Comparison of ENCODE assay signal across 9 cellular contexts in genomic region chr19:55406091-55406868, GRCh38. TPM values are rescaled to one million over a fixed set of nuclear protein-coding genes. Genes with fewer than 3 reads are reported as not detected.
DNase-seq lines count a peak whose midpoint lies in the region; ATAC-seq and TF ChIP-seq lines count a peak whose summit lies in the region.
"Had no signal": no experiment of that assay in that cellular context is flagged by ENCODE, and none has a peak within 500 bp of the region (broad histone marks: within the 10 kb centered on the region; RNA-seq: fewer than 3 reads in every experiment).

No MANE protein-coding gene starts in this region.

- H3K4me2 ChIP-seq in HCT116 (ENCODE audit: low read length), result peak overlapping the region; percentile 83

- TF ChIP-seq RAD21 in HCT116 (IDR thresholded peaks at IDR 0.05; ENCODE audit: low read depth), result no peak

- H3K4me3 Mint-ChIP-seq in T-helper 17 cell, result peak overlapping the region; percentile 88

- H3K27ac ChIP-seq in HCT116 (ENCODE audit: low read depth, low read length) (peak overlapping the region; percentile 95), skin epidermis (peak overlapping the region in 9 of 21 experiments; percentile 92 to 100 (median 98))

- peaks cover 54% of the 10 kb centered on the region for H3K79me2 ChIP-seq in HCT116 (ENCODE audit: insufficient read depth, low read length)

- POLR2A ChIA-PET in HCT116 (lab: Charles Lee), result interaction anchor here (1.1 to 1.9 kb wide), 5 partner anchors 9 to 198 kb away, joined by 3 to 13 read pairs (median 5); partner anchors contain the start of genes HSPBP1, KMT5C and TMEM238

- no peak for TF ChIP-seq CTCF in HCT116 (IDR thresholded peaks at IDR 0.05 in 2 of 3, conservative IDR thresholded peaks at IDR 0.05 in 1 of 3; ENCODE audit: borderline replicate concordance in 1 of 3, insufficient read depth in 1 of 3, low read depth in 2 of 3, low read length in 2 of 3)
- TF ChIP-seq CTCF in fibroblast of villous mesenchyme (IDR thresholded peaks at IDR 0.05; ENCODE audit: insufficient read depth, low read depth, low read length), result no peak

- H3K27ac Mint-ChIP-seq in T-helper 17 cell, result peak overlapping the region; percentile 95

- peaks cover 7% of the 10 kb centered on the region for H3K36me3 Mint-ChIP-seq in T-helper 17 cell (ENCODE audit: low read depth)

- peak overlapping the region; percentile 99 for H3K9ac ChIP-seq in HCT116 (ENCODE audit: low read length)

- no peaks in the 10 kb centered on the region for H3K9me3 ChIP-seq in HCT116 (ENCODE audit: control insufficient read depth in 1 of 2, insufficient read depth in 1 of 2, low read depth in 1 of 2, low read length in 2 of 2)
- H3K9me3 ChIP-seq in T-helper 17 cell (ENCODE audit: control insufficient read depth, low read length, poor library complexity, severe bottlenecking), result no peaks in the 10 kb centered on the region

- RAD21 ChIA-PET in HCT116 (lab: Charles Lee; ENCODE audit: low non-redundant PET in 1 of 2, low total read pairs in 2 of 2, uncharacterized antibody in 2 of 2, unreplicated experiment in 2 of 2), result no interaction called here

- H3K4me3 ChIP-seq in HCT116 (replicated peaks in 1 of 2; ENCODE audit: low read depth in 1 of 2, low read length in 2 of 2) (peak overlapping the region; percentile 81 to 93), fibroblast of villous mesenchyme (ENCODE audit: low read depth, low read length) (peak overlapping the region; percentile 82), skin epidermis (peak overlapping the region; percentile 68 to 99 (median 79))

- no peaks in the 10 kb centered on the region for H3K9me2 ChIP-seq in HCT116 (ENCODE audit: insufficient read depth)

- TSS peak; percentile 66 for BruUV-seq in HCT116 (replicated peaks; lab: Mats Ljungman, UMichigan)

- peaks cover 23% of the 10 kb centered on the region for H3K4me1 Mint-ChIP-seq in T-helper 17 cell

- H2AFZ ChIP-seq in HCT116 (ENCODE audit: low read depth, low read length, poor library complexity, severe bottlenecking), result no peak overlapping the region

- peaks cover 12 to 27% of the 10 kb centered on the region in 2 experiments for H3K4me1 ChIP-seq in HCT116 (ENCODE audit: control insufficient read depth in 1 of 2, insufficient read depth in 2 of 2, low read length in 2 of 2)

- H3K27me3 ChIP-seq in HCT116 (ENCODE audit: insufficient read depth, low read length), result no peaks in the 10 kb centered on the region

- H3K27me3 Mint-ChIP-seq in T-helper 17 cell, result no peaks in the 10 kb centered on the region

- TF ChIP-seq POLR2A in HCT116 (IDR thresholded peaks at IDR 0.05; ENCODE audit: borderline replicate concordance, extremely low read depth, insufficient read depth, insufficient read length), result no peak

- DNase-seq in HCT116 (ENCODE audit: low read depth, low spot score) (no peak), T-helper 17 cell (no peak), fibroblast of villous mesenchyme (ENCODE audit: low read depth) (no peak), HPDE6-E6E7 (ENCODE audit: extremely low spot score) (no peak)

- ATAC-seq in HCT116 (no peak), T-helper 17 cell (no peak), HG02623 (IDR thresholded peaks at IDR 0.05; ENCODE audit: unreplicated experiment) (no peak), GM19023 (IDR thresholded peaks at IDR 0.05; ENCODE audit: unreplicated experiment) (no peak)

- peaks cover 37 to 48% of the 10 kb centered on the region in 2 experiments for H3K36me3 ChIP-seq in HCT116 (ENCODE audit: control insufficient read depth in 1 of 2, insufficient read depth in 2 of 2, low read length in 2 of 2)

- intact Hi-C loops in HCT116 (cut with micrococcal nuclease), result no loop called here

- peaks cover 17% of the 10 kb centered on the region; the same call in 1 of the 2 replicates for H4K20me1 ChIP-seq in HCT116 (ENCODE audit: insufficient read depth)

- CTCF ChIA-PET in HCT116 (lab: Charles Lee), result no interaction called here

TF ChIP-seq in HCT116, 20 proteins besides CTCF, POLR2A, EP300 and RAD21:
- TF ChIP-seq EGR1 (IDR thresholded peaks at IDR 0.05; ENCODE audit: low read depth) (no peak), ZNF274 (IDR thresholded peaks at IDR 0.05; ENCODE audit: low read depth, low read length) (no peak), SP1 (IDR thresholded peaks at IDR 0.05; ENCODE audit: low read depth) (no peak), ZFX (IDR thresholded peaks at IDR 0.05) (no peak), POLR2AphosphoS5 (IDR thresholded peaks at IDR 0.05; ENCODE audit: low read depth, low read length) (no peak), MAX (IDR thresholded peaks at IDR 0.05) (no peak), SIN3A (IDR thresholded peaks at IDR 0.05; ENCODE audit: low read depth) (no peak), EZH2phosphoT487 (IDR thresholded peaks at IDR 0.05; ENCODE audit: borderline replicate concordance) (no peak), CBX3 (IDR thresholded peaks at IDR 0.05; ENCODE audit: low read depth) (no peak), YY1 (IDR thresholded peaks at IDR 0.05; ENCODE audit: extremely low read depth, insufficient replicate concordance, low read depth, low read length) (no peak), JUND (IDR thresholded peaks at IDR 0.05) (no peak), ELF1 (IDR thresholded peaks at IDR 0.05; ENCODE audit: borderline replicate concordance, low read depth) (no peak), EZH2 (IDR thresholded peaks at IDR 0.05) (no peak), SRF (IDR thresholded peaks at IDR 0.05; ENCODE audit: low read depth) (no peak)
- TF ChIP-seq, protein P1, sequence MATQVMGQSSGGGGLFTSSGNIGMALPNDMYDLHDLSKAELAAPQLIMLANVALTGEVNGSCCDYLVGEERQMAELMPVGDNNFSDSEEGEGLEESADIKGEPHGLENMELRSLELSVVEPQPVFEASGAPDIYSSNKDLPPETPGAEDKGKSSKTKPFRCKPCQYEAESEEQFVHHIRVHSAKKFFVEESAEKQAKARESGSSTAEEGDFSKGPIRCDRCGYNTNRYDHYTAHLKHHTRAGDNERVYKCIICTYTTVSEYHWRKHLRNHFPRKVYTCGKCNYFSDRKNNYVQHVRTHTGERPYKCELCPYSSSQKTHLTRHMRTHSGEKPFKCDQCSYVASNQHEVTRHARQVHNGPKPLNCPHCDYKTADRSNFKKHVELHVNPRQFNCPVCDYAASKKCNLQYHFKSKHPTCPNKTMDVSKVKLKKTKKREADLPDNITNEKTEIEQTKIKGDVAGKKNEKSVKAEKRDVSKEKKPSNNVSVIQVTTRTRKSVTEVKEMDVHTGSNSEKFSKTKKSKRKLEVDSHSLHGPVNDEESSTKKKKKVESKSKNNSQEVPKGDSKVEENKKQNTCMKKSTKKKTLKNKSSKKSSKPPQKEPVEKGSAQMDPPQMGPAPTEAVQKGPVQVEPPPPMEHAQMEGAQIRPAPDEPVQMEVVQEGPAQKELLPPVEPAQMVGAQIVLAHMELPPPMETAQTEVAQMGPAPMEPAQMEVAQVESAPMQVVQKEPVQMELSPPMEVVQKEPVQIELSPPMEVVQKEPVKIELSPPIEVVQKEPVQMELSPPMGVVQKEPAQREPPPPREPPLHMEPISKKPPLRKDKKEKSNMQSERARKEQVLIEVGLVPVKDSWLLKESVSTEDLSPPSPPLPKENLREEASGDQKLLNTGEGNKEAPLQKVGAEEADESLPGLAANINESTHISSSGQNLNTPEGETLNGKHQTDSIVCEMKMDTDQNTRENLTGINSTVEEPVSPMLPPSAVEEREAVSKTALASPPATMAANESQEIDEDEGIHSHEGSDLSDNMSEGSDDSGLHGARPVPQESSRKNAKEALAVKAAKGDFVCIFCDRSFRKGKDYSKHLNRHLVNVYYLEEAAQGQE (IDR thresholded peaks at IDR 0.05; ENCODE audit: low read depth), result no peak
TF ChIP-seq in HCT116: peak in this region for 0.

RNA-seq across cellular contexts. Expression of gene UBE2S, which starts 1.3 kb away (rescaled TPM):
- 515 TPM for total RNA-seq in HCT116 (2021; ENCODE audit: unreplicated experiment)
- polyA plus RNA-seq in HCT116 (2012), result 334 and 398 TPM in 2 replicates
- total RNA-seq in T-helper 17 cell, result 10 to 100 TPM; 64.6 to 78.1 TPM
- total RNA-seq in fibroblast of villous mesenchyme, result 108 and 155 TPM in 2 replicates

RNA-seq across cellular contexts. Expression of gene RPL28, which starts 20.5 kb away (rescaled TPM):
- total RNA-seq in HCT116 (2021; ENCODE audit: unreplicated experiment), result 3,050 TPM
- 4,429 and 5,970 TPM in 2 replicates for polyA plus RNA-seq in HCT116 (2012)
- 1,000 to 10,000 TPM; 3,164 to 3,616 TPM for total RNA-seq in T-helper 17 cell
- 124 and 164 TPM in 2 replicates for total RNA-seq in fibroblast of villous mesenchyme

RNA-seq across cellular contexts. Expression of gene TMEM238, which starts 22.2 kb away (rescaled TPM):
- total RNA-seq in HCT116 (2021; ENCODE audit: unreplicated experiment) (21.0 TPM), T-helper 17 cell (10 to 100 TPM; 14.6 to 19.5 TPM), fibroblast of villous mesenchyme (not detected in 2 replicates)
- polyA plus RNA-seq in HCT116 (2012), result 4.8 and 9.0 TPM in 2 replicates
- total RNA-seq: RPMI7951 had no signal

RNA-seq across cellular contexts. Expression of gene TMEM190, which starts 29.7 kb away (rescaled TPM):
- total RNA-seq in HCT116 (2021; ENCODE audit: unreplicated experiment), result not detected
- 0.21 TPM in 1 of 2 replicates, not detected in the other for polyA plus RNA-seq in HCT116 (2012)
- not detected for total RNA-seq in T-helper 17 cell
- total RNA-seq in fibroblast of villous mesenchyme, result not detected in 2 replicates
- total RNA-seq: glomerular endothelial cell, RPMI7951 had no signal

RNA-seq across cellular contexts. Expression of gene IL11, which starts 36.0 kb away (rescaled TPM):
- total RNA-seq in HCT116 (2021; ENCODE audit: unreplicated experiment) (2.8 TPM), T-helper 17 cell (under 1 TPM; 0.25 to 0.89 TPM), fibroblast of villous mesenchyme (3.0 and 5.2 TPM in 2 replicates)
- 3.4 and 4.5 TPM in 2 replicates for polyA plus RNA-seq in HCT116 (2012)

Comparison
In these comparisons a context has a peak if more than half of its experiments do, and no peak if none do; other contexts are left out.
1. RNA of gene RPL28, which starts 20.5 kb away (total RNA-seq): 3,164 to 3,616 TPM in T-helper 17 cell and 3,050 TPM in HCT116 (single experiment); 124 to 164 TPM in fibroblast of villous mesenchyme; every median in the first group is over 10 times any median in the second.
2. RNA of gene TMEM238, which starts 22.2 kb away (total RNA-seq): 21.0 TPM in HCT116 (single experiment) and 14.6 to 19.5 TPM in T-helper 17 cell; not detected in fibroblast of villous mesenchyme; every median in the first group is over 10 times any median in the second.
3. Peak in every context shown above with its lines, with median percentiles within 50 percentile points of each other: H3K4me3 ChIP-seq.